Comparison of ENCODE assay signal across 2 cellular contexts in genomic region chr10:44993922-44994751, GRCh38.
TF ChIP-seq lines count a peak whose summit lies in the region.

No MANE protein-coding gene starts in this region.

TF ChIP-seq in GM12878, 131 proteins besides CTCF, POLR2A, EP300 and RAD21:
- no peak for TF ChIP-seq E4F1 (IDR thresholded peaks at IDR 0.05; ENCODE audit: borderline replicate concordance, partially characterized antibody)
- no peak for TF ChIP-seq FOXK2 (IDR thresholded peaks at IDR 0.05)
- TF ChIP-seq HDAC6 (IDR thresholded peaks at IDR 0.05; ENCODE audit: unreplicated experiment) = no peak
- no peak for TF ChIP-seq TAF1 (IDR thresholded peaks at IDR 0.05; ENCODE audit: borderline replicate concordance, low read depth, low read length)
- no peak for TF ChIP-seq RFX5 (IDR thresholded peaks at IDR 0.05; ENCODE audit: low read depth, low read length)
- TF ChIP-seq NR2C2 (IDR thresholded peaks at IDR 0.05; ENCODE audit: borderline replicate concordance, control insufficient read depth, insufficient read length, low read depth) = no peak
- TF ChIP-seq PML (IDR thresholded peaks at IDR 0.05; ENCODE audit: low read length) = no peak
- TF ChIP-seq MTA2 (IDR thresholded peaks at IDR 0.05; ENCODE audit: low read depth) = no peak
- no peak for TF ChIP-seq STAT3 (IDR thresholded peaks at IDR 0.05; ENCODE audit: low read depth, low read length)
- TF ChIP-seq RELA (IDR thresholded peaks at IDR 0.05; ENCODE audit: borderline replicate concordance, partially characterized antibody) = no peak
- TF ChIP-seq POU2F2 (IDR thresholded peaks at IDR 0.05; ENCODE audit: borderline replicate concordance, low read depth, low read length) = no peak

TF ChIP-seq in HEK293T, 16 proteins besides CTCF, POLR2A, EP300 and RAD21:
- TF ChIP-seq LEF1 (IDR thresholded peaks at IDR 0.05; ENCODE audit: borderline replicate concordance) (no peak), SUZ12 (IDR thresholded peaks at IDR 0.05) (no peak), ELF4 (IDR thresholded peaks at IDR 0.05) (no peak), L3MBTL2 (conservative IDR thresholded peaks at IDR 0.05) (no peak), PKNOX1 (IDR thresholded peaks at IDR 0.05) (no peak), BHLHE40 (IDR thresholded peaks at IDR 0.05; ENCODE audit: borderline replicate concordance) (no peak), CTBP1 (IDR thresholded peaks at IDR 0.05; ENCODE audit: borderline replicate concordance) (no peak), ZNF384 (IDR thresholded peaks at IDR 0.05) (no peak)
